ENCODE assay signal across 16 cellular contexts in the genomic region with DNA sequence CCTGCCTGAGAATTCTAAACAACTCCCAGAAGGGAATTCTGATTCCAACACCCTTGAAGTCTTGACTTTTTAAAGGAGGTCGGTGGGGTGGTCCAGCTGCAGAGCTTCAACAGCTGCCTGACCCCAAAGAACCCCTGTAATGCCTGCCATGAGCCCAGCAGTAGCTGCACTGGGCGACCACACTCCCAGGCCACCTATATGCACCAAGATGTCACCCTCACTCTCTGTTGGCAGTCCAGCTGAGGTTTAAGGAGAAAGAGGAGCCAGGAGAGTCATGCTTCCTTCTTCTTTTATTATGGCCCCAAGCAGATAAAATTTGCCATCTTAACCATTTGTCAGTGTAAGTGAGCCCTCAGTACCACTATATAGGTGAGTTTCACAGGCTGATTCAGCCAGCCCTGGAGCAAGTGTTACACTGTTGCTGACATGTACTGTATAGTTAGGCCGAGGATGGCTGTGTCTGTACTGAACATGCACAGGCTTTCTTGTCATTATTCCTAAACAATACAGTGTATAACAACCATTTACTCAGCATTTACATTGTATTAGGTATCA. TPM values are rescaled to one million over a fixed set of nuclear protein-coding genes. Genes with fewer than 3 reads are reported as not detected.
DNase-seq lines count a peak whose midpoint lies in the region; ATAC-seq, FAIRE-seq and TF ChIP-seq lines count a peak whose summit lies in the region.
"Had no signal": no experiment of that assay in that cellular context is flagged by ENCODE, and none has a peak within 500 bp of the region (broad histone marks: within the 10 kb centered on the region; RNA-seq: fewer than 3 reads in every experiment).

No MANE protein-coding gene starts in this region.

- in situ Hi-C loops in IMR-90 (cut with MboI; ENCODE audit: low sequenced_read_pairs): loop anchor here (25.0 kb wide), 1 partner anchor 884 kb away; the partner anchor contains the start of gene MMP2

- H3K4me1 ChIP-seq in IMR-90 (ENCODE audit: control insufficient read depth, insufficient read depth, low read length) (peaks cover 13% of the 10 kb centered on the region), astrocyte (ENCODE audit: insufficient read depth, low read length) (peaks cover 2% of the 10 kb centered on the region), mesenchymal stem cell (ENCODE audit: control insufficient read depth, insufficient read depth, low read depth, low read length) (peaks cover 16% of the 10 kb centered on the region), smooth muscle cell (ENCODE audit: low read depth) (no peaks in the 10 kb centered on the region)

- H3K18ac ChIP-seq in IMR-90 (ENCODE audit: low read depth, low read length): peak overlapping the region; percentile 20; the same call in 1 of the 2 replicates
- H3K18ac ChIP-seq in mesenchymal stem cell (ENCODE audit: low read depth in 1 of 2, low read length in 2 of 2): peak overlapping the region; percentile 81 to 93

- peak overlapping the region; percentile 54; the same call in 1 of the 2 replicates for H3K4ac ChIP-seq in IMR-90 (ENCODE audit: low read depth, low read length)
- peak overlapping the region; percentile 54 to 63 for H3K4ac ChIP-seq in mesenchymal stem cell (ENCODE audit: low read depth in 1 of 2, low read length in 2 of 2)

- H3K36me3 Mint-ChIP-seq in astrocyte (ENCODE audit: low read depth, unreplicated experiment): peaks cover 11% of the 10 kb centered on the region

- H2BK20ac ChIP-seq in IMR-90 (ENCODE audit: low read depth, low read length): no peak overlapping the region

- H4K8ac ChIP-seq in IMR-90 (ENCODE audit: low read depth in 2 of 2, low read length in 2 of 2) (no peak overlapping the region; a peak in 1 of 4 replicates), mesenchymal stem cell (ENCODE audit: low read length) (peak overlapping the region; percentile 62)

- H2AK5ac ChIP-seq in IMR-90 (ENCODE audit: low read depth, low read length) (no peak overlapping the region), mesenchymal stem cell (ENCODE audit: low read length, severe bottlenecking) (peak overlapping the region; percentile 76)

- peaks cover 11% of the 10 kb centered on the region for H3K9me1 ChIP-seq in IMR-90 (ENCODE audit: insufficient read depth, low read length)

- no peak overlapping the region for H3K23ac ChIP-seq in IMR-90 (ENCODE audit: low read depth, low read length)
- peak overlapping the region in 1 of 2 experiments; percentile 93 for H3K23ac ChIP-seq in mesenchymal stem cell (ENCODE audit: low read length in 2 of 2)

- no peak overlapping the region for H3K56ac ChIP-seq in IMR-90 (ENCODE audit: extremely low read depth, insufficient read depth, low read length)

- no peak for TF ChIP-seq RAD21 in IMR-90 (IDR thresholded peaks at IDR 0.05; ENCODE audit: low read length)

- H3K4me1 Mint-ChIP-seq in astrocyte (ENCODE audit: low read depth, unreplicated experiment): peaks cover 2% of the 10 kb centered on the region

- peak; percentile 9 for ATAC-seq in IMR-90 (ENCODE audit: low read depth)

- no peak overlapping the region for H2AK9ac ChIP-seq in IMR-90 (replicated peaks; ENCODE audit: low read depth, low read length, poor library complexity)

- H3K4me2 ChIP-seq in IMR-90 (ENCODE audit: low read depth, low read length) (no peak overlapping the region; the same call in 1 of the 2 replicates), astrocyte (ENCODE audit: low read length) (no peak overlapping the region), mesenchymal stem cell (ENCODE audit: low read length, poor library complexity, severe bottlenecking) (no peak overlapping the region), smooth muscle cell (no peak overlapping the region)

- H4K20me1 ChIP-seq in IMR-90 (ENCODE audit: insufficient read depth, low read length): peaks cover 9% of the 10 kb centered on the region
- H4K20me1 ChIP-seq in astrocyte (ENCODE audit: insufficient read depth, low read length): peaks cover 14% of the 10 kb centered on the region
- H4K20me1 ChIP-seq in smooth muscle cell (ENCODE audit: low read depth): peaks cover 16% of the 10 kb centered on the region

- H3K4me3 Mint-ChIP-seq in astrocyte (ENCODE audit: unreplicated experiment): peak overlapping the region; percentile 27

- H3K4me3 ChIP-seq in IMR-90 (ENCODE audit: insufficient read depth, low read depth, low read length): no peak overlapping the region
- H3K4me3 ChIP-seq in astrocyte (ENCODE audit: insufficient read depth, low read depth, low read length): no peak overlapping the region
- no peak overlapping the region for H3K4me3 ChIP-seq in mesenchymal stem cell (ENCODE audit: insufficient read depth in 1 of 2, low read depth in 1 of 2, low read length in 2 of 2)
- no peak overlapping the region for H3K4me3 ChIP-seq in smooth muscle cell
- H3K4me3 ChIP-seq: SJSA1 had no signal

- H2BK5ac ChIP-seq in IMR-90 (ENCODE audit: low read depth, low read length, poor library complexity, severe bottlenecking): peak overlapping the region; percentile 69
- H2BK5ac ChIP-seq in mesenchymal stem cell (ENCODE audit: low read depth, low read length, poor library complexity, severe bottlenecking): peak overlapping the region; percentile 63

- H3K27ac Mint-ChIP-seq in astrocyte (ENCODE audit: unreplicated experiment): no peak overlapping the region
- H3K27ac Mint-ChIP-seq: activated CD4-positive, alpha-beta T cell treated with anti-CD3 and anti-CD28 coated beads, Interleukin-2, amount 10 ng/mL, durations not matched to agents 24 days and 14 days; activated T-cell treated with anti-CD3 and anti-CD28 coated beads, Interleukin-2, amount 50 U/mL, for 72 hours had no signal

- no peaks in the 10 kb centered on the region for H3K9me3 Mint-ChIP-seq in astrocyte (ENCODE audit: unreplicated experiment)
- H3K9me3 Mint-ChIP-seq: activated CD4-positive, alpha-beta T cell treated with anti-CD3 and anti-CD28 coated beads, Interleukin-2, amount 10 ng/mL, durations not matched to agents 24 days and 14 days; activated T-cell treated with anti-CD3 and anti-CD28 coated beads, Interleukin-2, amount 50 U/mL, for 72 hours had no signal

- H2AFZ ChIP-seq in IMR-90 (replicated peaks; ENCODE audit: low read length, poor library complexity) (peak overlapping the region; percentile 24), astrocyte (ENCODE audit: low read depth, low read length) (no peak overlapping the region), mesenchymal stem cell (ENCODE audit: low read depth, low read length) (no peak overlapping the region), smooth muscle cell (ENCODE audit: low read depth) (no peak overlapping the region)

- dilution Hi-C loops in IMR-90 (cut with HindIII; ENCODE audit: low sequenced_read_pairs, unreplicated experiment): no loop called here

- H3K9ac ChIP-seq in IMR-90 (ENCODE audit: low read depth, low read length) (no peak overlapping the region), astrocyte (ENCODE audit: low read length) (no peak overlapping the region), mesenchymal stem cell (ENCODE audit: low read length) (no peak overlapping the region), smooth muscle cell (ENCODE audit: low read depth) (no peak overlapping the region)

- POLR2A ChIA-PET in IMR-90 (lab: Charles Lee; ENCODE audit: unreplicated experiment): no interaction called here

- no peak overlapping the region for H2BK15ac ChIP-seq in IMR-90 (ENCODE audit: low read depth, low read length)
- H2BK15ac ChIP-seq in mesenchymal stem cell (ENCODE audit: low read depth, poor library complexity, severe bottlenecking): no peak overlapping the region

- BruUV-seq in IMR-90 (replicated peaks; lab: Mats Ljungman, UMichigan): no TSS peak

- intact Hi-C loops in IMR-90 (cut with micrococcal nuclease): no loop called here

- no peak overlapping the region for H4K5ac ChIP-seq in IMR-90 (ENCODE audit: low read depth, low read length)

- H3K27ac ChIP-seq in IMR-90 (ENCODE audit: insufficient read depth, low read length) (peak overlapping the region; percentile 76; the same call in 1 of the 2 replicates), astrocyte (ENCODE audit: low read depth, low read length) (no peak overlapping the region), mesenchymal stem cell (ENCODE audit: low read length, poor library complexity, severe bottlenecking) (peak overlapping the region; percentile 70), smooth muscle cell (ENCODE audit: low read depth) (peak overlapping the region; percentile 7)
- H3K27ac ChIP-seq: SJSA1 had no signal

- H3K79me2 ChIP-seq in astrocyte (ENCODE audit: insufficient read depth, low read length): peaks cover 13% of the 10 kb centered on the region
- peaks cover 4% of the 10 kb centered on the region for H3K79me2 ChIP-seq in smooth muscle cell (ENCODE audit: low read depth)

- H2BK120ac ChIP-seq in IMR-90 (ENCODE audit: low read depth, low read length) (no peak overlapping the region; the same call in 1 of the 2 replicates), mesenchymal stem cell (ENCODE audit: low read depth, low read length) (no peak overlapping the region)

- peak overlapping the region; percentile 53; the same call in 1 of the 2 replicates for H4K91ac ChIP-seq in IMR-90 (ENCODE audit: insufficient read depth, low read depth, low read length)
- no peak overlapping the region for H4K91ac ChIP-seq in mesenchymal stem cell (ENCODE audit: low read length)

- H3F3A ChIP-seq in smooth muscle cell (ENCODE audit: low read depth): no peaks in the 10 kb centered on the region

- WGBS in IMR-90 (ENCODE audit: extremely low coverage in 2 of 2, insufficient read length in 1 of 2), 2 experiments: no CpG with 5 or more reads among the region's 3 CpGs
- 50% methylated on average over 1 of the region's 3 CpGs for WGBS in mesenchymal stem cell
- 97% methylated on average over 3 of the region's 3 CpGs for WGBS in smooth muscle cell (ENCODE audit: low lambda C conversion rate)

- H2BK12ac ChIP-seq in mesenchymal stem cell (ENCODE audit: low read length in 2 of 2): peak overlapping the region; percentile 49 to 89

- H3K27me3 ChIP-seq in IMR-90 (ENCODE audit: control insufficient read depth, insufficient read depth, low read length): no peaks in the 10 kb centered on the region
- H3K27me3 ChIP-seq in astrocyte (ENCODE audit: insufficient read depth, low read length): no peaks in the 10 kb centered on the region
- no peaks in the 10 kb centered on the region for H3K27me3 ChIP-seq in mesenchymal stem cell (ENCODE audit: control insufficient read depth in 1 of 2, insufficient read depth in 1 of 2, low read length in 2 of 2)
- no peaks in the 10 kb centered on the region for H3K27me3 ChIP-seq in smooth muscle cell (ENCODE audit: low read depth)
- H3K27me3 ChIP-seq: SJSA1 had no signal

- no peak for TF ChIP-seq CTCF in IMR-90 (conservative IDR thresholded peaks at IDR 0.05; ENCODE audit: low read depth, low read length)
- no peak for TF ChIP-seq CTCF in astrocyte (IDR thresholded peaks at IDR 0.05; ENCODE audit: insufficient read depth, low read depth, low read length)
- no peak for TF ChIP-seq CTCF in smooth muscle cell (IDR thresholded peaks at IDR 0.05; ENCODE audit: borderline replicate concordance, insufficient read depth, poor library complexity, severe bottlenecking)
- no peak for TF ChIP-seq CTCF in GM20000 (IDR thresholded peaks at IDR 0.05; ENCODE audit: extremely low read depth, missing control alignments)

- H3K36me3 ChIP-seq in IMR-90 (ENCODE audit: control insufficient read depth, insufficient read depth, low read length) (peaks cover 24% of the 10 kb centered on the region), astrocyte (ENCODE audit: insufficient read depth, low read length) (peaks cover 11% of the 10 kb centered on the region), mesenchymal stem cell (ENCODE audit: control insufficient read depth in 1 of 2, insufficient read depth in 2 of 2, low read depth in 1 of 2, low read length in 2 of 2) (peaks cover 17 to 53% of the 10 kb centered on the region in 2 experiments), smooth muscle cell (ENCODE audit: low read depth) (no peaks in the 10 kb centered on the region)

- H3K79me1 ChIP-seq in IMR-90 (ENCODE audit: low read depth in 1 of 2, low read length in 2 of 2) (peaks cover 38 to 72% of the 10 kb centered on the region in 2 experiments), mesenchymal stem cell (replicated peaks; ENCODE audit: low read length, poor library complexity, severe bottlenecking) (peaks cover 19% of the 10 kb centered on the region)

- TF ChIP-seq POLR2A in IMR-90 (IDR thresholded peaks at IDR 0.05; ENCODE audit: low read depth, low read length): no peak

- DNase-seq in IMR-90 (no peak), astrocyte (ENCODE audit: low read depth) (no peak), mesenchymal stem cell (no peak), smooth muscle cell (lab: John Stamatoyannopoulos, UW; ENCODE audit: unreplicated experiment) (no peak), EL (no peak), NCI-H187 treated with DMSO at 0.1 percent for 48 hours (lab: John Stamatoyannopoulos, UW) (no peak), GM20000 (ENCODE audit: low spot score) (no peak)
- DNase-seq: activated T-cell treated with anti-CD3 and anti-CD28 coated beads, Interleukin-2, amount 50 U/mL, for 72 hours; DMS53; KG1; NCI-H1105 treated with DMSO at 0.1 percent for 48 hours; NCI-H2227 treated with DMSO at 0.1 percent for 48 hours; NK-92 treated with Interleukin-12 subunit alpha and Interleukin-12 subunit beta, amount 100 ng/mL, for 24 hours; posterior cingulate gyrus had no signal

- H3K14ac ChIP-seq in IMR-90 (replicated peaks; ENCODE audit: low read depth, low read length): peak overlapping the region; percentile 17; the same call in 1 of the 2 replicates
- peak overlapping the region in 1 of 2 experiments; percentile 63 for H3K14ac ChIP-seq in mesenchymal stem cell (ENCODE audit: low read length in 2 of 2)

- no peaks in the 10 kb centered on the region for H3K27me3 Mint-ChIP-seq in astrocyte (ENCODE audit: low read depth, unreplicated experiment)
- H3K27me3 Mint-ChIP-seq: activated CD4-positive, alpha-beta T cell treated with anti-CD3 and anti-CD28 coated beads, Interleukin-2, amount 10 ng/mL, durations not matched to agents 24 days and 14 days had no signal

- FAIRE-seq in astrocyte (lab: Jason Lieb, UNC): no peak

- CTCF ChIA-PET in IMR-90 (lab: Yijun Ruan, JAX): interaction anchor here (0.6 to 1.2 kb wide), 3 partner anchors 10 to 17 kb away, joined by 3 to 4 read pairs (median 3); no protein-coding TSS in a partner anchor

- no peaks in the 10 kb centered on the region for H3K9me3 ChIP-seq in IMR-90 (ENCODE audit: control insufficient read depth, insufficient read depth, low read length)
- no peaks in the 10 kb centered on the region for H3K9me3 ChIP-seq in astrocyte (ENCODE audit: insufficient read depth, low read depth, low read length)
- no peaks in the 10 kb centered on the region for H3K9me3 ChIP-seq in mesenchymal stem cell (ENCODE audit: control insufficient read depth, low read length)
- H3K9me3 ChIP-seq in smooth muscle cell (replicated peaks; ENCODE audit: low read depth): no peaks in the 10 kb centered on the region
- H3K9me3 ChIP-seq: SJSA1 had no signal

RNA-seq across cellular contexts. Expression of gene AMFR, which starts 53.9 kb away (rescaled TPM):
- total RNA-seq in IMR-90 (2012; rRNA removed): 215 and 216 TPM in 2 replicates
- polyA plus RNA-seq in IMR-90 (2012; rRNA removed): 60.7 and 74.3 TPM in 2 replicates
- 79.2 and 162 TPM in 2 replicates for polyA plus RNA-seq in IMR-90 (2012; cell fraction: cytosol; rRNA removed)
- 61.8 and 76.4 TPM in 2 replicates for polyA plus RNA-seq in IMR-90 (2012; cell fraction: nucleus; rRNA removed; ENCODE audit: low replicate concordance)
- total RNA-seq in astrocyte: 86.2 TPM in 2 replicates
- 39.4 TPM for polyA plus RNA-seq in mesenchymal stem cell (2013, experiment 1 of 2)
- polyA plus RNA-seq in mesenchymal stem cell (2013, experiment 2 of 2): 38.6 TPM
- 60.6 and 76.6 TPM in 2 replicates for total RNA-seq in smooth muscle cell
- 45.2 and 49.1 TPM in 2 replicates for polyA plus RNA-seq in smooth muscle cell
